Comparison of ENCODE assay signal across 21 cellular contexts in genomic region chr2:191087311-191087710, GRCh38.
"Had no signal": no experiment of that assay in that cellular context is flagged by ENCODE, and none has a peak within 500 bp of the region (broad histone marks: within the 10 kb centered on the region; RNA-seq: fewer than 3 reads in every experiment).

No MANE protein-coding gene starts in this region.

- ATAC-seq: activated T-cell treated with anti-CD3 and anti-CD28 coated beads, Interleukin-2, amount 50 U/mL, for 4 hours; left cardiac atrium; sciatic nerve; stimulated activated effector memory CD8-positive, alpha-beta T cell treated with anti-CD3 and anti-CD28 coated beads, Interleukin-12 subunit alpha, Interleukin-12 subunit beta, amount 100 ng/mL, for 72 hours had no signal

- H3K27ac Mint-ChIP-seq: activated B cell treated with CpG ODN at 0.5 μM for 24 hours; activated naive CD4-positive, alpha-beta T cell treated with anti-CD3 and anti-CD28 coated beads for 36 hours; brain; memory B cell; type B pancreatic cell had no signal

- H3K27me3 ChIP-seq: testis, vagina had no signal

- H3K4me3 ChIP-seq: testis, vagina had no signal

- H3K9me3 Mint-ChIP-seq: memory B cell; stimulated activated effector memory CD8-positive, alpha-beta T cell treated with anti-CD3 and anti-CD28 coated beads, Interleukin-12 subunit alpha, Interleukin-12 subunit beta, amount 100 ng/mL, for 72 hours had no signal

- H3K4me3 Mint-ChIP-seq: activated B cell treated with CpG ODN at 0.5 μM for 24 hours; activated naive CD4-positive, alpha-beta T cell treated with anti-CD3 and anti-CD28 coated beads for 36 hours; activated T-cell treated with anti-CD3 and anti-CD28 coated beads, Interleukin-2, amount 50 U/mL, for 4 hours; brain; memory B cell; stimulated activated effector memory CD8-positive, alpha-beta T cell treated with anti-CD3 and anti-CD28 coated beads, Interleukin-12 subunit alpha, Interleukin-12 subunit beta, amount 100 ng/mL, for 72 hours; type B pancreatic cell had no signal

- H3K27ac ChIP-seq: testis, vagina had no signal

- DNase-seq: activated B cell treated with CpG ODN at 0.5 μM for 24 hours; activated CD4-positive, alpha-beta T cell treated with anti-CD3 and anti-CD28 coated beads for 4 hours; activated CD4-positive, alpha-beta T cell treated with anti-CD3 and anti-CD28 coated beads, Interleukin-2, amount 50 U/mL, for 48 hours; activated CD8-positive, alpha-beta memory T cell treated with anti-CD3 and anti-CD28 coated beads, Interleukin-2, amount 50 U/mL, for 48 hours; activated naive CD4-positive, alpha-beta T cell treated with anti-CD3 and anti-CD28 coated beads for 36 hours; activated T-cell treated with anti-CD3 and anti-CD28 coated beads, Interleukin-2, amount 50 U/mL, for 4 hours; aorta; erythroblast; foreskin fibroblast; left cardiac atrium; small intestine; stimulated activated CD4-positive, alpha-beta T cell treated with anti-CD3 and anti-CD28 coated beads, Interleukin-2, amount 100 ng/mL, for 24 hours; T-helper 1 cell; T-helper 9 cell; testis had no signal

- H3K36me3 ChIP-seq: vagina had no signal

- H3K9me3 ChIP-seq: testis, vagina had no signal

- H3K27me3 Mint-ChIP-seq: memory B cell, type B pancreatic cell had no signal

- H3K4me1 ChIP-seq: testis, vagina had no signal

- H3K36me3 Mint-ChIP-seq: brain, memory B cell, type B pancreatic cell had no signal

- H3K4me1 Mint-ChIP-seq: activated B cell treated with CpG ODN at 0.5 μM for 24 hours, memory B cell had no signal
